ENCODE assay signal across 8 cellular contexts in the genomic region with DNA sequence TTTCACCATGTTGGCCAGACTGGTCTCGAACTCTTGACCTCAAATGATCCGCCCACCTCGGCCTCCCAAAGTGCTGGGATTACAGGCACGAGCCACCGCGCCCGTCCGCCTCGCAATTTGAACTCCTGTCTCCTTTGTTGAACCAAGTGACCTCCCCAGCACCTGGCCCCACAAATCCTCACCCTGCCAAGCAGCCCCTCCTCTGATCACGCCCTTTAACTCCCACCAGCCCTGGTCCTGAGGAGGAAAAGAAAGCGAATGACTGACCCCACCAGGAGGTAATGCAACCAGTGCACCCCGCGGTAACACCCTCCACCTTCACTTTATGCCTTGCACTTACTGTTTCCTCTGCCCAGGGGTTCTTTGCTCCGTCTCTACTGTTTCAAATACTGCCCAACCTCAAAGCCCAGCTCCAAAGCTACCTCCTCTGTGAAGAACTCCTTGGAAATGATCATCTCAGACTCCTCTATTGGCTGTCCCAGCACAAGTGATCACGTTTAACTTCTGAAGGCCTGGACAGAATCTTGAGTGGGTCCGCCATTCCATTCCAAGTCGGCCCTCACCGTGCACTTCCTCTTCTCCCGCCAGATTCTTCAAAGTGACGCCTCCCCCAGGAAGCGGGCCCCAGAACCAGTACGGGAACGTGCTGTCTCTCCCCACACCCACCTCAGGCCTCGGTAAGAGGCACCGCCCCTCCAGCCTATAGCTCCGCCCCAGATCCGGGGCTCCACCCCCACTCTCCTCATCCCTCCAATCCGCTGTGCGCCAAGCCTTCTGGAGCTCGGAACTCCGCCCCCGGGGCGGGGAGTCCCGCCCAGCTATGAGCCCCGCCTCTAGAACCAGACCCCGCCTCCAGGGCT. TPM values are rescaled to one million over a fixed set of nuclear protein-coding genes. Genes with fewer than 3 reads are reported as not detected.
DNase-seq lines count a peak whose midpoint lies in the region; ATAC-seq and TF ChIP-seq lines count a peak whose summit lies in the region.

No MANE protein-coding gene starts in this region.

- H3K27me3 Mint-ChIP-seq in activated T-helper 17 cell treated with anti-CD3 and anti-CD28 coated beads, Interleukin-2, amount 50 U/mL, for 72 hours: no peaks in the 10 kb centered on the region

- peak overlapping the region; percentile 81 for H3K27ac Mint-ChIP-seq in activated T-helper 17 cell treated with anti-CD3 and anti-CD28 coated beads, Interleukin-2, amount 50 U/mL, for 72 hours

- no peak for TF ChIP-seq CTCF in foreskin keratinocyte (conservative IDR thresholded peaks at IDR 0.05)
- TF ChIP-seq CTCF in omental fat pad (IDR thresholded peaks at IDR 0.05): no peak

- H3K9me3 Mint-ChIP-seq in activated T-helper 17 cell treated with anti-CD3 and anti-CD28 coated beads, Interleukin-2, amount 50 U/mL, for 72 hours: no peaks in the 10 kb centered on the region

- no peaks in the 10 kb centered on the region for H3K4me1 ChIP-seq in foreskin keratinocyte

- no peaks in the 10 kb centered on the region for H3K36me3 Mint-ChIP-seq in activated T-helper 17 cell treated with anti-CD3 and anti-CD28 coated beads, Interleukin-2, amount 50 U/mL, for 72 hours (ENCODE audit: low read depth)

- ATAC-seq in GM18505 (IDR thresholded peaks at IDR 0.05; ENCODE audit: unreplicated experiment) (peak; percentile 74), HG03045 (IDR thresholded peaks at IDR 0.05; ENCODE audit: unreplicated experiment) (peak; percentile 68), foreskin keratinocyte (peak; percentile 90), omental fat pad (ENCODE audit: low FRiP score) (peak; percentile 85)
- ATAC-seq in activated T-helper 17 cell treated with anti-CD3 and anti-CD28 coated beads, Interleukin-2, amount 50 U/mL, for 72 hours (replicated peaks): peak; percentile 99

- no peak for TF ChIP-seq POLR2A in GM18505 (IDR thresholded peaks at IDR 0.05; ENCODE audit: borderline replicate concordance, extremely low read depth, insufficient read depth, insufficient read length)

- peak overlapping the region; percentile 87 for H3K4me3 Mint-ChIP-seq in activated T-helper 17 cell treated with anti-CD3 and anti-CD28 coated beads, Interleukin-2, amount 50 U/mL, for 72 hours

- peaks cover 20% of the 10 kb centered on the region for H3K4me1 Mint-ChIP-seq in activated T-helper 17 cell treated with anti-CD3 and anti-CD28 coated beads, Interleukin-2, amount 50 U/mL, for 72 hours

- DNase-seq in RPMI8226 (peak; percentile 80), foreskin keratinocyte (peak in 1 of 2 donors; percentile 44), omental fat pad (ENCODE audit: low spot score) (peak; percentile 66), superior temporal gyrus (ENCODE audit: extremely low spot score) (peak; percentile 18), kidney glomerular epithelial cell (lab: John Stamatoyannopoulos, UW) (no peak)

- H3K27ac ChIP-seq in foreskin keratinocyte: no peak overlapping the region

- no peaks in the 10 kb centered on the region for H3K27me3 ChIP-seq in foreskin keratinocyte

RNA-seq across cellular contexts. Expression of a gene that starts 4.4 kb away (rescaled TPM):
- total RNA-seq in activated T-helper 17 cell treated with anti-CD3 and anti-CD28 coated beads, Interleukin-2, amount 50 U/mL, for 72 hours: 1 to 10 TPM in 1 of 2 donors, not detected in 1; 2.1 TPM
- total RNA-seq in foreskin keratinocyte (not detected in 2 replicates), omental fat pad (under 1 TPM in 1 of 4 donors, not detected in 3; 0.46 TPM)
- polyA plus RNA-seq in foreskin keratinocyte: not detected in 2 replicates

RNA-seq across cellular contexts. Expression of a gene that starts 11.1 kb away (rescaled TPM):
- 10 to 100 TPM; 21.5 to 34.1 TPM for total RNA-seq in activated T-helper 17 cell treated with anti-CD3 and anti-CD28 coated beads, Interleukin-2, amount 50 U/mL, for 72 hours
- 16.2 and 16.6 TPM in 2 replicates for total RNA-seq in foreskin keratinocyte
- 13.6 and 14.8 TPM in 2 replicates for polyA plus RNA-seq in foreskin keratinocyte
- total RNA-seq in omental fat pad: 10 to 100 TPM; 10.1 to 21.7 (median 17.0) TPM

RNA-seq across cellular contexts. Expression of a gene that starts 14.6 kb away (rescaled TPM):
- 100 to 1,000 TPM in 1 of 2 donors, 10 to 100 TPM in 1; 81.3 to 100 TPM for total RNA-seq in activated T-helper 17 cell treated with anti-CD3 and anti-CD28 coated beads, Interleukin-2, amount 50 U/mL, for 72 hours
- 30.4 and 31.2 TPM in 2 replicates for total RNA-seq in foreskin keratinocyte
- 17.0 and 19.6 TPM in 2 replicates for polyA plus RNA-seq in foreskin keratinocyte
- 10 to 100 TPM; 22.1 to 33.4 (median 29.3) TPM for total RNA-seq in omental fat pad

RNA-seq across cellular contexts. Expression of a gene that starts 38.4 kb away (rescaled TPM):
- total RNA-seq in activated T-helper 17 cell treated with anti-CD3 and anti-CD28 coated beads, Interleukin-2, amount 50 U/mL, for 72 hours: 10 to 100 TPM; 15.0 to 26.8 TPM
- total RNA-seq in foreskin keratinocyte (33.1 and 34.9 TPM in 2 replicates), omental fat pad (10 to 100 TPM; 16.3 to 21.0 (median 18.5) TPM)
- polyA plus RNA-seq in foreskin keratinocyte: 35.9 and 39.9 TPM in 2 replicates

RNA-seq across cellular contexts. Expression of a gene that starts 48.7 kb away (rescaled TPM):
- total RNA-seq in activated T-helper 17 cell treated with anti-CD3 and anti-CD28 coated beads, Interleukin-2, amount 50 U/mL, for 72 hours: 100 to 1,000 TPM; 216 to 327 TPM
- total RNA-seq in foreskin keratinocyte (1.2 and 1.3 TPM in 2 replicates), omental fat pad (1 to 10 TPM; 1.4 to 8.5 (median 6.8) TPM)
- 2.3 and 2.4 TPM in 2 replicates for polyA plus RNA-seq in foreskin keratinocyte
